ENCODE assay signal across 8 cellular contexts in the genomic region with DNA sequence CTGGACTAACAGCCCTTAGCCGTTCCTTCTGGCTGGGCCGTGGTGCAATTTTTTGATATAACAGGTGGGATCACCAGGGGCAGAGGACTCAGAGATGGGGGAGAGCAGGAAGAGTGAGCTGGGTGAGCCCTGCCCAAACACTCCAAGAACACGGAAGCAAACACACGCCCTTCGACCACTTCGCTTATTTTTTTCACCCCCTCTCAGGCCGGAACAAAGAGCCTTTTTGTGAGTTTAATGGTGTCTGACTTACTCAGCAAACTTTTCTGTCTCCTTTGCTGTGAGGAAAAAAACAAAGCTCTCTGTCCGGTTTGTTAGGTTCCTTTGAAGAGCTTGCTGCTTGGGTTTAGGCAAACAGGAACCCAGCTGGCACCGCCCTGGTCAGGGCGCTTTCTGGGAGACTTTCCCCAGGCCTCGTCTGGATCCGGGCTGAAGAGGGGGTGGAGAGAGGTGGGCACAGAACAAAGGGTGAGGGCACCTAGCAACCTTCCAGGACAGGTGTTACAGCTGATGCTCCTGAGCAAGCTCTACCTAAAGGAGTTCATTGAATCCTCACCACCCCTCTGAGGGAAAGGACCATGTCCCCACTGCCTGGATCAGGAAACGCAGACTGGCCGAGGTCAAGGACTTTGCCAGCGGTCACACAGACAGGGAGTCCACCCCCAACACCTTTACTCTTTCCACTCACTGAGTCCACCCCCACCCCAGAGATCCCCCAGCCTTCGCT. TPM values are rescaled to one million over a fixed set of nuclear protein-coding genes. Genes with fewer than 3 reads are reported as not detected.
DNase-seq lines count a peak whose midpoint lies in the region; ATAC-seq and TF ChIP-seq lines count a peak whose summit lies in the region.

No MANE protein-coding gene starts in this region.

- peak overlapping the region in 2 of 4 donors; percentile 27 to 31 for H3K4me3 ChIP-seq in Peyer's patch
- peak overlapping the region; percentile 36 for H3K4me3 ChIP-seq in psoas muscle
- no peak overlapping the region for H3K4me3 ChIP-seq in HAP-1

- WGBS in psoas muscle, 3 donors, result 52 to 54% (median 54%) methylated on average over 16 of the region's 16 CpGs

- in situ Hi-C loops in HAP-1 (cut with MboI; ENCODE audit: low sequenced_read_pairs), result no loop called here

- no peak for TF ChIP-seq CTCF in Peyer's patch (IDR thresholded peaks at IDR 0.05)
- no peak for TF ChIP-seq CTCF in foreskin keratinocyte (conservative IDR thresholded peaks at IDR 0.05)
- no peak for TF ChIP-seq CTCF in psoas muscle (IDR thresholded peaks at IDR 0.05)

- no peak for TF ChIP-seq POLR2A in Peyer's patch (IDR thresholded peaks at IDR 0.05)

- ATAC-seq in foreskin keratinocyte (peak; percentile 2), psoas muscle (peak in 1 of 4 donors; percentile 24), HG03108 (IDR thresholded peaks at IDR 0.05; ENCODE audit: unreplicated experiment) (no peak)

- peak; percentile 65 for DNase-seq in DMS79 (lab: John Stamatoyannopoulos, UW)
- peak in 1 of 3 donors; percentile 66 for DNase-seq in Peyer's patch
- DNase-seq in foreskin keratinocyte, result peak in 1 of 2 donors; percentile 87
- DNase-seq in psoas muscle, result peak; percentile 9 to 42
- no peak for DNase-seq in stimulated activated CD4-positive, alpha-beta T cell treated with anti-CD3 and anti-CD28 coated beads, Interleukin-2, amount 100 ng/mL, for 48 hours
- DNase-seq in HAP-1 (ENCODE audit: low spot score in 2 of 2), result no peak
- DNase-seq in T1000 (lab: John Stamatoyannopoulos, UW), result no peak

- intact Hi-C loops in psoas muscle (cut with DNase I), result no loop called here

- H3K27me3 ChIP-seq in Peyer's patch, result no peaks in the 10 kb centered on the region
- no peaks in the 10 kb centered on the region for H3K27me3 ChIP-seq in foreskin keratinocyte
- no peaks in the 10 kb centered on the region for H3K27me3 ChIP-seq in psoas muscle (ENCODE audit: insufficient read depth in 3 of 3, low read length in 2 of 3)
- no peaks in the 10 kb centered on the region for H3K27me3 ChIP-seq in HAP-1 (ENCODE audit: low read depth)

- H3K36me3 ChIP-seq in Peyer's patch (no peaks in the 10 kb centered on the region), psoas muscle (ENCODE audit: insufficient read depth in 1 of 2, low read depth in 1 of 2) (no peaks in the 10 kb centered on the region), HAP-1 (replicated peaks) (no peaks in the 10 kb centered on the region)

- peaks cover 0 to 65% (median 12%) of the 10 kb centered on the region in 4 donors for H3K4me1 ChIP-seq in Peyer's patch
- peaks cover 43% of the 10 kb centered on the region for H3K4me1 ChIP-seq in foreskin keratinocyte
- peaks cover 4% of the 10 kb centered on the region for H3K4me1 ChIP-seq in psoas muscle
- no peaks in the 10 kb centered on the region for H3K4me1 ChIP-seq in HAP-1

- no peaks in the 10 kb centered on the region for H3K9me3 ChIP-seq in Peyer's patch
- peaks cover 11% of the 10 kb centered on the region for H3K9me3 ChIP-seq in psoas muscle
- no peaks in the 10 kb centered on the region; the same call in 1 of the 2 replicates for H3K9me3 ChIP-seq in HAP-1

- peak overlapping the region in 3 of 4 donors; percentile 86 to 97 (median 96) for H3K27ac ChIP-seq in Peyer's patch
- H3K27ac ChIP-seq in foreskin keratinocyte, result peak overlapping the region; percentile 94
- H3K27ac ChIP-seq in psoas muscle, result peak overlapping the region; percentile 34

RNA-seq across cellular contexts. Expression of gene CALML3, which starts 23.3 kb away (rescaled TPM):
- not detected for total RNA-seq in Peyer's patch
- 2.7 and 4.7 TPM in 2 replicates for total RNA-seq in foreskin keratinocyte
- polyA plus RNA-seq in foreskin keratinocyte, result 4.5 and 8.0 TPM in 2 replicates
- not detected for total RNA-seq in psoas muscle
- polyA plus RNA-seq in psoas muscle, result under 1 TPM in 1 of 3 donors, not detected in 2; 0.03 TPM

RNA-seq across cellular contexts. Expression of gene CALML5, which starts 48.7 kb away (rescaled TPM):
- total RNA-seq in Peyer's patch (not detected), foreskin keratinocyte (2.4 and 65.7 TPM in 2 replicates), psoas muscle (not detected)
- polyA plus RNA-seq in foreskin keratinocyte (2.1 and 104 TPM in 2 replicates), psoas muscle (not detected)

Comparison
In these comparisons a context has a peak if more than half of its experiments do, and no peak if none do; other contexts are left out.
1. DNase-seq: peak in DMS79 (single experiment) and psoas muscle (2 of 2); none in stimulated activated CD4-positive, alpha-beta T cell treated with anti-CD3 and anti-CD28 coated beads, Interleukin-2, amount 100 ng/mL, for 48 hours (0 of 2), HAP-1 (0 of 2) and T1000 (single experiment).
2. H3K27ac ChIP-seq: peak in every context shown above with its lines; median percentile 96 in Peyer's patch; 94 in foreskin keratinocyte; 34 in psoas muscle.